In the genomic region with DNA sequence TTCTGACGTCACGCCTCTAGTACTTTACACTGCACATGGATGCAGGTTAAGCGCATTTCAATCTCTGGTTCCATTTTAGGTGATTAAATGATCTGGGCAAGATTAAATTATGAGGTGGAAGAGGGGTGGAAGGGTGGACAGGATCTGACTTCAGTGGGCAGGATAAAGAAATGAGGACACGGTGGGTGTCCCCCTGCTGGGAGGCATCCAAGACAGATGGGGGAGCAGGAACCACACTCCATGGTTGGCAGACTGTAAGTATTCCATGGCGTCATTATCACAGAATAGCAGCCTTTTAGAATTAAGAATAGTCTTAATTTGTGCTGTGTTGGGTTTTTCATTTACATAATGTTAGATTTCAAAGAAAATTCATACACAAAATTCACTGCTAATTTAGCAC, we compare ENCODE assay signal across 10 cellular contexts.
"Had no signal": no experiment of that assay in that cellular context is flagged by ENCODE, and none has a peak within 500 bp of the region (broad histone marks: within the 10 kb centered on the region; RNA-seq: fewer than 3 reads in every experiment).

No MANE protein-coding gene starts in this region.

- ATAC-seq: gastrocnemius medialis, left ventricle myocardium superior had no signal

- DNase-seq: activated CD4-positive, CD25-positive, alpha-beta regulatory T cell treated with anti-CD3 and anti-CD28 coated beads, Interleukin-2, amount 50 U/mL, for 72 hours; activated CD8-positive, alpha-beta memory T cell treated with anti-CD3 and anti-CD28 coated beads for 24 hours; activated effector memory CD4-positive, alpha-beta T cell treated with anti-CD3 and anti-CD28 coated beads, Interleukin-2, amount 50 U/mL, for 16 hours; cortex of kidney; effector CD8-positive, alpha-beta T cell; gastrocnemius medialis; left ventricle myocardium superior; mesendoderm; pancreas; stimulated activated CD4-positive, alpha-beta T cell treated with anti-CD3 and anti-CD28 coated beads, Interleukin-12 subunit alpha, Interleukin-12 subunit beta, amount 100 ng/mL, for 4 hours had no signal
